ENCODE assay signal across 20 cellular contexts in genomic region chr19:11554160-11554559, GRCh38. TPM values are rescaled to one million over a fixed set of nuclear protein-coding genes. Genes with fewer than 3 reads are reported as not detected.
DNase-seq lines count a peak whose midpoint lies in the region; ATAC-seq and TF ChIP-seq lines count a peak whose summit lies in the region.
"Had no signal": no experiment of that assay in that cellular context is flagged by ENCODE, and none has a peak within 500 bp of the region (broad histone marks: within the 10 kb centered on the region; RNA-seq: fewer than 3 reads in every experiment).

No MANE protein-coding gene starts in this region.

- peak overlapping the region in 1 of 4 donors; percentile 95 for H3K27ac ChIP-seq in gastroesophageal sphincter

- no peaks in the 10 kb centered on the region for H3K27me3 Mint-ChIP-seq in activated naive CD4-positive, alpha-beta T cell treated with anti-CD3 and anti-CD28 coated beads, Interleukin-2, amount 50 U/mL, for 24 hours
- H3K27me3 Mint-ChIP-seq in activated naive CD8-positive, alpha-beta T cell, result no peaks in the 10 kb centered on the region
- H3K27me3 Mint-ChIP-seq in WTC11 (ENCODE audit: low read depth), result peaks cover 2% of the 10 kb centered on the region; the same call in 1 of the 2 replicates

- no peak for TF ChIP-seq POLR2A in gastroesophageal sphincter (IDR thresholded peaks at IDR 0.05)

- peak overlapping the region; percentile 41 for H3K27ac Mint-ChIP-seq in activated naive CD4-positive, alpha-beta T cell treated with anti-CD3 and anti-CD28 coated beads, Interleukin-2, amount 50 U/mL, for 24 hours
- H3K27ac Mint-ChIP-seq in activated naive CD8-positive, alpha-beta T cell, result no peak overlapping the region
- no peak overlapping the region for H3K27ac Mint-ChIP-seq in WTC11
- H3K27ac Mint-ChIP-seq: GM23338 had no signal

- ATAC-seq in HG02678 (IDR thresholded peaks at IDR 0.05; ENCODE audit: unreplicated experiment) (peak; percentile 33), gastroesophageal sphincter (no peak), WTC11 (no peak)
- ATAC-seq: GM23338, left cardiac atrium had no signal

- H3K4me1 ChIP-seq in gastroesophageal sphincter, result peaks cover 0 to 63% (median 17%) of the 10 kb centered on the region in 3 donors

- DNase-seq in activated naive CD4-positive, alpha-beta T cell treated with Interleukin-2 at 50 U/mL for 16 hours, result no peak
- no peak for DNase-seq in WTC11 (ENCODE audit: low spot score)
- DNase-seq in amygdala (lab: John Stamatoyannopoulos, UW), result no peak
- no peak for DNase-seq in posterior cingulate gyrus
- DNase-seq: activated CD4-positive, alpha-beta T cell treated with anti-CD3 and anti-CD28 coated beads, Interleukin-2, amount 50 U/mL, for 48 hours; central memory CD4-positive, alpha-beta T cell; DND-41; left cardiac atrium; midbrain; NCI-H1105 treated with DMSO at 0.1 percent for 48 hours; NCI-H2081 treated with DMSO at 0.1 percent for 48 hours; NCI-H524; nephron progenitor cell; stimulated activated CD4-positive, alpha-beta T cell treated with anti-CD3 and anti-CD28 coated beads, Interleukin-4, amount 100 ng/mL, for 24 hours had no signal

- POLR2A ChIA-PET in WTC11 (lab: Charles Lee), result no interaction called here

- TF ChIP-seq CTCF in gastroesophageal sphincter (IDR thresholded peaks at IDR 0.05) (no peak), WTC11 (IDR thresholded peaks at IDR 0.05) (no peak)

- WGBS in gastroesophageal sphincter (ENCODE audit: low coverage in 1 of 2), 2 donors, result 80 to 88% methylated on average over 1 of the region's 12 CpGs

- intact Hi-C loops in posterior cingulate gyrus (cut with DNase I), result no loop called here

- peaks cover 0 to 64% of the 10 kb centered on the region in 2 donors for H3K36me3 ChIP-seq in gastroesophageal sphincter

- CTCF ChIA-PET in WTC11 (lab: Charles Lee), result no interaction called here

- no peak for TF ChIP-seq EP300 in gastroesophageal sphincter (IDR thresholded peaks at IDR 0.05)

- H3K27me3 ChIP-seq in gastroesophageal sphincter, result no peaks in the 10 kb centered on the region

- H3K4me3 Mint-ChIP-seq in activated naive CD4-positive, alpha-beta T cell treated with anti-CD3 and anti-CD28 coated beads, Interleukin-2, amount 50 U/mL, for 24 hours, result no peak overlapping the region
- H3K4me3 Mint-ChIP-seq in activated naive CD8-positive, alpha-beta T cell, result peak overlapping the region; percentile 23
- no peak overlapping the region for H3K4me3 Mint-ChIP-seq in WTC11
- H3K4me3 Mint-ChIP-seq: GM23338, nephron progenitor cell had no signal

- no peaks in the 10 kb centered on the region for H3K9me3 Mint-ChIP-seq in activated naive CD4-positive, alpha-beta T cell treated with anti-CD3 and anti-CD28 coated beads, Interleukin-2, amount 50 U/mL, for 24 hours
- H3K9me3 Mint-ChIP-seq in activated naive CD8-positive, alpha-beta T cell (ENCODE audit: low read depth), result no peaks in the 10 kb centered on the region
- no peaks in the 10 kb centered on the region for H3K9me3 Mint-ChIP-seq in WTC11
- H3K9me3 Mint-ChIP-seq: GM23338, nephron progenitor cell had no signal

- H3K9me3 ChIP-seq in gastroesophageal sphincter, result no peaks in the 10 kb centered on the region

- peaks cover 29% of the 10 kb centered on the region for H3K4me1 Mint-ChIP-seq in activated naive CD4-positive, alpha-beta T cell treated with anti-CD3 and anti-CD28 coated beads, Interleukin-2, amount 50 U/mL, for 24 hours
- peaks cover 28% of the 10 kb centered on the region for H3K4me1 Mint-ChIP-seq in activated naive CD8-positive, alpha-beta T cell (ENCODE audit: low read depth)
- peaks cover 6% of the 10 kb centered on the region for H3K4me1 Mint-ChIP-seq in WTC11

- peaks cover 2% of the 10 kb centered on the region for H3K36me3 Mint-ChIP-seq in activated naive CD4-positive, alpha-beta T cell treated with anti-CD3 and anti-CD28 coated beads, Interleukin-2, amount 50 U/mL, for 24 hours
- H3K36me3 Mint-ChIP-seq in activated naive CD8-positive, alpha-beta T cell, result peaks cover 2% of the 10 kb centered on the region
- peaks cover 13% of the 10 kb centered on the region for H3K36me3 Mint-ChIP-seq in WTC11

- H3K4me3 ChIP-seq in gastroesophageal sphincter, result no peak overlapping the region
- H3K4me3 ChIP-seq: GM23338 had no signal

TF ChIP-seq in WTC11, 78 proteins besides CTCF, POLR2A, EP300 and RAD21:
- TF ChIP-seq NFE2L1 (CRISPR knock-in tag; IDR thresholded peaks at IDR 0.05) (no peak), GABPB1 (CRISPR knock-in tag; IDR thresholded peaks at IDR 0.05) (no peak), FOXP1 (CRISPR knock-in tag; IDR thresholded peaks at IDR 0.05; ENCODE audit: borderline replicate concordance) (no peak), JAZF1 (CRISPR knock-in tag; IDR thresholded peaks at IDR 0.05) (no peak), NR3C1 (CRISPR knock-in tag; conservative IDR thresholded peaks at IDR 0.05; ENCODE audit: low read depth) (no peak), USF1 (CRISPR knock-in tag; IDR thresholded peaks at IDR 0.05) (no peak), CREM (CRISPR knock-in tag; IDR thresholded peaks at IDR 0.05) (no peak), ZNF219 (CRISPR knock-in tag; IDR thresholded peaks at IDR 0.05; ENCODE audit: borderline replicate concordance) (no peak), NFATC4 (CRISPR knock-in tag; IDR thresholded peaks at IDR 0.05) (no peak), IRF2 (CRISPR knock-in tag; IDR thresholded peaks at IDR 0.05; ENCODE audit: borderline replicate concordance, low read depth) (no peak), FOXK1 (CRISPR knock-in tag; IDR thresholded peaks at IDR 0.05) (no peak), TCF7 (CRISPR knock-in tag; IDR thresholded peaks at IDR 0.05; ENCODE audit: low read depth) (no peak), KAT7 (CRISPR knock-in tag; IDR thresholded peaks at IDR 0.05; ENCODE audit: borderline replicate concordance) (no peak), TP53 (CRISPR knock-in tag; IDR thresholded peaks at IDR 0.05) (no peak), ATF2 (CRISPR knock-in tag; IDR thresholded peaks at IDR 0.05; ENCODE audit: borderline replicate concordance, low read depth) (no peak), TEAD4 (CRISPR knock-in tag; IDR thresholded peaks at IDR 0.05) (no peak), ZNF121 (CRISPR knock-in tag; IDR thresholded peaks at IDR 0.05) (no peak), SP1 (CRISPR knock-in tag; conservative IDR thresholded peaks at IDR 0.05) (no peak), MLX (CRISPR knock-in tag; IDR thresholded peaks at IDR 0.05) (no peak), STAT6 (CRISPR knock-in tag; conservative IDR thresholded peaks at IDR 0.05; ENCODE audit: low read depth) (no peak)
TF ChIP-seq in WTC11: peak in this region for 0.

RNA-seq across cellular contexts. Expression of gene ELOF1, which starts 4.9 kb away (rescaled TPM):
- total RNA-seq in gastroesophageal sphincter (10 to 100 TPM; 19.1 to 49.4 (median 32.0) TPM), WTC11 (2021) (70.9 to 86.0 TPM (median 73.4 TPM) in 3 replicates)

RNA-seq across cellular contexts. Expression of gene CNN1, which starts 15.5 kb away (rescaled TPM):
- total RNA-seq in gastroesophageal sphincter, result 1,000 to 10,000 TPM; 2,283 to 3,774 (median 3,072) TPM
- total RNA-seq in WTC11 (2021), result 16.0 to 18.0 TPM (median 17.4 TPM) in 3 replicates

RNA-seq across cellular contexts. Expression of gene ACP5, which starts 23.3 kb away (rescaled TPM):
- total RNA-seq in gastroesophageal sphincter (10 to 100 TPM in 2 of 4 donors, 1 to 10 TPM in 2; 4.4 to 12.0 (median 9.8) TPM), WTC11 (2021) (8.6 to 14.3 TPM (median 11.8 TPM) in 3 replicates)
- total RNA-seq: pulmonary artery endothelial cell had no signal

RNA-seq across cellular contexts. Expression of gene ECSIT, which starts 25.2 kb away (rescaled TPM):
- total RNA-seq in gastroesophageal sphincter, result 10 to 100 TPM; 50.1 to 88.3 (median 65.2) TPM
- total RNA-seq in WTC11 (2021), result 56.4 to 64.1 TPM (median 61.7 TPM) in 3 replicates

RNA-seq across cellular contexts. Expression of gene ZNF627, which starts 43.1 kb away (rescaled TPM):
- 10 to 100 TPM in 3 of 4 donors, 1 to 10 TPM in 1; 9.6 to 18.0 (median 10.4) TPM for total RNA-seq in gastroesophageal sphincter
- total RNA-seq in WTC11 (2021), result 12.6 to 13.2 TPM (median 12.7 TPM) in 3 replicates

Comparison
In these comparisons a context has a peak if more than half of its experiments do, and no peak if none do; other contexts are left out.
1. RNA of gene CNN1, which starts 15.5 kb away (total RNA-seq): 2,283 to 3,774 TPM in gastroesophageal sphincter; 16.0 to 18.0 TPM in WTC11; every median in the first group is over 100 times any median in the second.